ENCODE assay signal across 9 cellular contexts in genomic region chr2:241009191-241009590, GRCh38. TPM values are rescaled to one million over a fixed set of nuclear protein-coding genes. Genes with fewer than 3 reads are reported as not detected.
DNase-seq lines count a peak whose midpoint lies in the region; FAIRE-seq and TF ChIP-seq lines count a peak whose summit lies in the region.
"Had no signal": no experiment of that assay in that cellular context is flagged by ENCODE, and none has a peak within 500 bp of the region (broad histone marks: within the 10 kb centered on the region; RNA-seq: fewer than 3 reads in every experiment).

No MANE protein-coding gene starts in this region.

- peaks cover 13% of the 10 kb centered on the region for H3K4me1 Mint-ChIP-seq in activated CD4-positive, alpha-beta T cell treated with anti-CD3 and anti-CD28 coated beads, Interleukin-2, amount 10 ng/mL, durations not matched to agents 24 days and 14 days
- H3K4me1 Mint-ChIP-seq in activated CD4-positive, alpha-beta memory T cell treated with anti-CD3 and anti-CD28 coated beads, Interleukin-2, amount 10 ng/mL, durations not matched to agents 7 days and 5 days: peaks cover 25% of the 10 kb centered on the region
- peaks cover 10% of the 10 kb centered on the region for H3K4me1 Mint-ChIP-seq in endodermal cell

- H3K9me3 ChIP-seq in stomach: peaks cover 0 to 17% (median 9%) of the 10 kb centered on the region in 4 donors
- peaks cover 16% of the 10 kb centered on the region for H3K9me3 ChIP-seq in endodermal cell (ENCODE audit: control insufficient read depth, low read length)

- peaks cover 3% of the 10 kb centered on the region for H3K36me3 Mint-ChIP-seq in activated CD4-positive, alpha-beta T cell treated with anti-CD3 and anti-CD28 coated beads, Interleukin-2, amount 10 ng/mL, durations not matched to agents 24 days and 14 days (ENCODE audit: low read depth)
- peaks cover 4% of the 10 kb centered on the region for H3K36me3 Mint-ChIP-seq in activated CD4-positive, alpha-beta memory T cell treated with anti-CD3 and anti-CD28 coated beads, Interleukin-2, amount 10 ng/mL, durations not matched to agents 7 days and 5 days (ENCODE audit: low read depth)
- no peaks in the 10 kb centered on the region for H3K36me3 Mint-ChIP-seq in endodermal cell (ENCODE audit: low read depth)

- intact Hi-C loops in activated CD4-positive, alpha-beta T cell treated with anti-CD3 and anti-CD28 coated beads, Interleukin-2, amount 10 ng/mL, durations not matched to agents 24 days and 14 days (cut with micrococcal nuclease): no loop called here
- intact Hi-C loops in stomach (cut with DNase I; ENCODE audit: low total_unique reads): no loop called here

- peak overlapping the region; percentile 39 for H3K4me3 Mint-ChIP-seq in activated CD4-positive, alpha-beta T cell treated with anti-CD3 and anti-CD28 coated beads, Interleukin-2, amount 10 ng/mL, durations not matched to agents 24 days and 14 days
- H3K4me3 Mint-ChIP-seq in activated CD4-positive, alpha-beta memory T cell treated with anti-CD3 and anti-CD28 coated beads, Interleukin-2, amount 10 ng/mL, durations not matched to agents 7 days and 5 days: no peak overlapping the region
- H3K4me3 Mint-ChIP-seq in endodermal cell: no peak overlapping the region

- H3K4me1 ChIP-seq in stomach (peaks cover 16 to 24% (median 21%) of the 10 kb centered on the region in 4 donors), endodermal cell (ENCODE audit: control insufficient read depth, insufficient read depth, low read length) (peaks cover 8% of the 10 kb centered on the region)
- H3K4me1 ChIP-seq: A549 had no signal

- H3K9me3 Mint-ChIP-seq in activated CD4-positive, alpha-beta T cell treated with anti-CD3 and anti-CD28 coated beads, Interleukin-2, amount 10 ng/mL, durations not matched to agents 24 days and 14 days: peaks cover 11% of the 10 kb centered on the region
- peaks cover 9% of the 10 kb centered on the region for H3K9me3 Mint-ChIP-seq in activated CD4-positive, alpha-beta memory T cell treated with anti-CD3 and anti-CD28 coated beads, Interleukin-2, amount 10 ng/mL, durations not matched to agents 7 days and 5 days
- peaks cover 22% of the 10 kb centered on the region for H3K9me3 Mint-ChIP-seq in endodermal cell

- no peak for DNase-seq in activated CD4-positive, alpha-beta T cell treated with anti-CD3 and anti-CD28 coated beads, Interleukin-2, amount 10 ng/mL, durations not matched to agents 24 days and 14 days
- DNase-seq in activated CD4-positive, alpha-beta T cell treated with anti-CD3 and anti-CD28 coated beads for 1 hour: no peak
- no peak for DNase-seq in activated CD4-positive, alpha-beta memory T cell treated with anti-CD3 and anti-CD28 coated beads, Interleukin-2, amount 10 ng/mL, durations not matched to agents 7 days and 5 days
- DNase-seq in islet precursor cell (peak; percentile 47), stomach (no peak), RCC 7860 (ENCODE audit: low spot score) (no peak), endodermal cell (no peak), retina (no peak)

- peak overlapping the region; percentile 66 for H3K27ac Mint-ChIP-seq in activated CD4-positive, alpha-beta T cell treated with anti-CD3 and anti-CD28 coated beads, Interleukin-2, amount 10 ng/mL, durations not matched to agents 24 days and 14 days
- H3K27ac Mint-ChIP-seq in activated CD4-positive, alpha-beta memory T cell treated with anti-CD3 and anti-CD28 coated beads, Interleukin-2, amount 10 ng/mL, durations not matched to agents 7 days and 5 days: peak overlapping the region; percentile 61
- no peak overlapping the region for H3K27ac Mint-ChIP-seq in endodermal cell

- H3K27ac ChIP-seq in stomach: peak overlapping the region in 4 of 5 donors; percentile 55 to 84 (median 62)
- H3K27ac ChIP-seq in endodermal cell (ENCODE audit: low read depth, low read length): no peak overlapping the region
- H3K27ac ChIP-seq: A549 had no signal

- no peaks in the 10 kb centered on the region for H3K27me3 ChIP-seq in stomach
- H3K27me3 ChIP-seq in endodermal cell (ENCODE audit: control insufficient read depth, insufficient read depth, low read length, poor library complexity, severe bottlenecking): no peaks in the 10 kb centered on the region

- CTCF ChIA-PET in activated CD4-positive, alpha-beta memory T cell treated with anti-CD3 and anti-CD28 coated beads, Interleukin-2, amount 10 ng/mL, durations not matched to agents 7 days and 5 days (lab: Charles Lee): no interaction called here

- POLR2A ChIA-PET in activated CD4-positive, alpha-beta memory T cell treated with anti-CD3 and anti-CD28 coated beads, Interleukin-2, amount 10 ng/mL, durations not matched to agents 7 days and 5 days (lab: Charles Lee): interaction anchor here (1.2 kb wide), 1 partner anchor 141 kb away, joined by 3 read pairs; no protein-coding TSS in a partner anchor

- TF ChIP-seq EP300 in stomach (IDR thresholded peaks at IDR 0.05): no peak

- peaks cover 1% of the 10 kb centered on the region for H3K27me3 Mint-ChIP-seq in activated CD4-positive, alpha-beta T cell treated with anti-CD3 and anti-CD28 coated beads, Interleukin-2, amount 10 ng/mL, durations not matched to agents 24 days and 14 days
- H3K27me3 Mint-ChIP-seq in activated CD4-positive, alpha-beta memory T cell treated with anti-CD3 and anti-CD28 coated beads, Interleukin-2, amount 10 ng/mL, durations not matched to agents 7 days and 5 days: peaks cover 23% of the 10 kb centered on the region
- H3K27me3 Mint-ChIP-seq in endodermal cell (ENCODE audit: insufficient read depth): peaks cover 2% of the 10 kb centered on the region

- TF ChIP-seq CTCF in stomach (IDR thresholded peaks at IDR 0.05): no peak
- no peak for TF ChIP-seq CTCF in endodermal cell (conservative IDR thresholded peaks at IDR 0.05)

- H3K9ac ChIP-seq in endodermal cell (ENCODE audit: extremely low read depth, low read length, poor library complexity, severe bottlenecking): no peak overlapping the region

- FAIRE-seq in RCC 7860 (lab: Jason Lieb, UNC): no peak
- FAIRE-seq: A549 had no signal

- H3K4me3 ChIP-seq in stomach: peak overlapping the region in 1 of 4 donors; percentile 44
- H3K4me3 ChIP-seq in endodermal cell (ENCODE audit: low read length): no peak overlapping the region
- H3K4me3 ChIP-seq: A549 had no signal

- WGBS in stomach, 5 donors: 86 to 100% (median 90%) methylated on average over 1 to 2 of the region's 2 CpGs
- WGBS in endodermal cell (ENCODE audit: insufficient coverage in 1 of 2, insufficient read length in 1 of 2), 2 experiments: 89 to 100% methylated on average over 1 to 2 of the region's 2 CpGs

- no peak for TF ChIP-seq POLR2A in stomach (IDR thresholded peaks at IDR 0.05)

- no peaks in the 10 kb centered on the region for H3K36me3 ChIP-seq in stomach
- no peaks in the 10 kb centered on the region for H3K36me3 ChIP-seq in endodermal cell (ENCODE audit: control insufficient read depth, insufficient read depth, low read length)

RNA-seq across cellular contexts. Expression of gene SNED1, which starts 10.8 kb away (rescaled TPM):
- 1.3 and 1.9 TPM in 2 replicates for total RNA-seq in activated CD4-positive, alpha-beta T cell treated with anti-CD3 and anti-CD28 coated beads, Interleukin-2, amount 10 ng/mL, durations not matched to agents 24 days and 14 days
- total RNA-seq in activated CD4-positive, alpha-beta memory T cell treated with anti-CD3 and anti-CD28 coated beads, Interleukin-2, amount 10 ng/mL, durations not matched to agents 7 days and 5 days: 10 to 100 TPM; 32.6 to 34.3 TPM
- 100 to 1,000 TPM in 1 of 5 donors, 10 to 100 TPM in 4; 11.4 to 106 (median 22.7) TPM for total RNA-seq in stomach
- polyA plus RNA-seq in stomach: 1 to 10 TPM; 2.0 to 2.7 (median 2.3) TPM
- 1 to 10 TPM in 1 of 2 donors, under 1 TPM in 1; 0.66 to 4.5 TPM for total RNA-seq in endodermal cell
- 0.96 TPM for polyA plus RNA-seq in endodermal cell (2013, experiment 1 of 2)
- polyA plus RNA-seq in endodermal cell (2013, experiment 2 of 2): 0.25 TPM
